ENCODE assay signal across 9 cellular contexts in the genomic region with DNA sequence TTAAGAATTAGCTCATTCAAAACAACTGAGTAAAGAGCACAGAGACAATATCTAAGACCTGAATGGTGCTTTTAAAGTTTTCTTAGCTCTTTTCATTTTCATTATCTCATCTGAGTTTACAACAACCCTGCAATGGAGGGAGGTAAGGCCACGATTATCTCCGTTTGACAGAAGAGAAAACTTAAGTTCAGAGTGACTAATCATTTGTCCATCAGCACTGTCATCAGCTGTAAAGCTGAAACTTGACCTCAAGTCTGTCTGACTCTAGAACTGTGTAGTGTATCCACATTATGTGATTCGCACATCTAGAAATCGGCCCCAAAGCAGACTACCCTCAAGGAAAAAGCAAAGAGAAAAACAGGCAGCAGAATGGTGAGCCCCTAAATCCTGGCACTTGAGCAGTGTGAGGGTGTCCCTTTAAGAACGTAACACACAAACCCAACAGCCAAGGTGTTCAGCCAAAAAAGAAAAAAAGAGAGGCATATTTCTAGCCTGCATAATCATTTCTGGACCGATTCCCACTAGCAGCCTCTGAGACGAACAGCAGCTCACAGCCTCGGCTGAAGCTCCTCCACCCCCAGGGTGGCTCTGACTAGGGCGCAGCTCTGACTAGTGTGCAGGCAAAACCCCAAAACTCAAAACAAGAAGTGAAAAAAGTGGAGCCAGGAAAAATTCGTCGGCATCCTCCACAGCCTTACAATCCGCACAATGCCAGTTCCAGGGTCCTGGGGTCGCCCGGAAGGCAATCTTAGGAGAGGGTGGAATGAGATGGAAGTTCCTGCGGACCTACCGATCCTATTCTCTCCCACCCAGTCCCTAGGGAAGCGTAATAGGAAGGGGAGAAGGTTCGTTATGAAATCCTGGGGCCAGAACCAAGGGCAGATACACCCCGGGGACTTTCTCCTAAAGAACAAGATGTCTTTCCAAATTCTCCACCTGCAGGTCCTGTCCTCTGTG. TPM values are rescaled to one million over a fixed set of nuclear protein-coding genes. Genes with fewer than 3 reads are reported as not detected.
DNase-seq lines count a peak whose midpoint lies in the region; ATAC-seq, FAIRE-seq and TF ChIP-seq lines count a peak whose summit lies in the region.
"Had no signal": no experiment of that assay in that cellular context is flagged by ENCODE, and none has a peak within 500 bp of the region (broad histone marks: within the 10 kb centered on the region; RNA-seq: fewer than 3 reads in every experiment).

No MANE protein-coding gene starts in this region.

- H4K20me1 ChIP-seq in astrocyte (ENCODE audit: insufficient read depth, low read length): no peaks in the 10 kb centered on the region

- H3K27ac ChIP-seq in astrocyte (ENCODE audit: low read depth, low read length): no peak overlapping the region
- H3K27ac ChIP-seq in psoas muscle: peak overlapping the region; percentile 46

- H3K4me1 ChIP-seq in astrocyte (ENCODE audit: insufficient read depth, low read length) (peaks cover 19% of the 10 kb centered on the region), psoas muscle (no peaks in the 10 kb centered on the region)

- peak overlapping the region; percentile 73 for H2AFZ ChIP-seq in astrocyte (ENCODE audit: low read depth, low read length)

- FAIRE-seq in astrocyte (lab: Jason Lieb, UNC): no peak

- intact Hi-C loops in psoas muscle (cut with DNase I): loop anchor here in 1 of 2 donors (10.0 kb wide), 1 partner anchor 314 kb away; no protein-coding TSS in a partner anchor

- no peaks in the 10 kb centered on the region for H3K9me3 Mint-ChIP-seq in astrocyte (ENCODE audit: unreplicated experiment)
- H3K9me3 Mint-ChIP-seq: activated naive CD4-positive, alpha-beta T cell treated with anti-CD3 and anti-CD28 coated beads for 36 hours had no signal

- H3K4me3 Mint-ChIP-seq in astrocyte (ENCODE audit: unreplicated experiment): peak overlapping the region; percentile 92
- H3K4me3 Mint-ChIP-seq: activated naive CD4-positive, alpha-beta T cell treated with anti-CD3 and anti-CD28 coated beads for 36 hours had no signal

- H3K27me3 ChIP-seq in astrocyte (ENCODE audit: insufficient read depth, low read length): peaks cover 13% of the 10 kb centered on the region
- H3K27me3 ChIP-seq in psoas muscle (ENCODE audit: insufficient read depth in 3 of 3, low read length in 2 of 3): peaks cover 1 to 51% (median 5%) of the 10 kb centered on the region in 3 donors

- H3K4me2 ChIP-seq in astrocyte (ENCODE audit: low read length): peak overlapping the region; percentile 93

- H3K36me3 ChIP-seq in astrocyte (ENCODE audit: insufficient read depth, low read length) (no peaks in the 10 kb centered on the region), psoas muscle (ENCODE audit: insufficient read depth in 1 of 2, low read depth in 1 of 2) (no peaks in the 10 kb centered on the region)

- ATAC-seq in psoas muscle (peak in 3 of 4 donors; percentile 57 to 67 (median 62)), GM18520 (IDR thresholded peaks at IDR 0.05; ENCODE audit: unreplicated experiment) (no peak)

- peak overlapping the region; percentile 43 for H3K27ac Mint-ChIP-seq in astrocyte (ENCODE audit: unreplicated experiment)
- H3K27ac Mint-ChIP-seq: activated naive CD4-positive, alpha-beta T cell treated with anti-CD3 and anti-CD28 coated beads for 36 hours had no signal

- H3K27me3 Mint-ChIP-seq in astrocyte (ENCODE audit: low read depth, unreplicated experiment): peaks cover 13% of the 10 kb centered on the region

- WGBS in psoas muscle, 3 donors: 21 to 38% (median 27%) methylated on average over 19 of the region's 19 CpGs

- H3K9ac ChIP-seq in astrocyte (ENCODE audit: low read length): peak overlapping the region; percentile 64

- no peaks in the 10 kb centered on the region for H3K36me3 Mint-ChIP-seq in astrocyte (ENCODE audit: low read depth, unreplicated experiment)

- DNase-seq in EL (peak; percentile 84), astrocyte (ENCODE audit: low read depth) (peak; percentile 81), psoas muscle (peak; percentile 55 to 72), NCI-H187 treated with DMSO at 0.1 percent for 48 hours (lab: John Stamatoyannopoulos, UW) (no peak), activated gamma-delta T cell treated with Interleukin-2 at 50 U/mL for 16 hours (no peak), NCI-H2081 treated with DMSO at 0.1 percent for 48 hours (lab: John Stamatoyannopoulos, UW) (no peak)
- DNase-seq: activated naive CD4-positive, alpha-beta T cell treated with anti-CD3 and anti-CD28 coated beads for 36 hours had no signal

- no peaks in the 10 kb centered on the region for H3K79me2 ChIP-seq in astrocyte (ENCODE audit: insufficient read depth, low read length)

- H3K4me1 Mint-ChIP-seq in astrocyte (ENCODE audit: low read depth, unreplicated experiment): peaks cover 39% of the 10 kb centered on the region

- TF ChIP-seq CTCF in astrocyte (IDR thresholded peaks at IDR 0.05; ENCODE audit: insufficient read depth, low read depth, low read length) (no peak), psoas muscle (IDR thresholded peaks at IDR 0.05) (no peak)

- H3K4me3 ChIP-seq in astrocyte (ENCODE audit: insufficient read depth, low read depth, low read length): peak overlapping the region; percentile 65
- peak overlapping the region; percentile 42 for H3K4me3 ChIP-seq in iPS-11a (ENCODE audit: low read depth, low read length)
- H3K4me3 ChIP-seq in psoas muscle: peak overlapping the region; percentile 71

- H3K9me3 ChIP-seq in astrocyte (ENCODE audit: insufficient read depth, low read depth, low read length) (no peaks in the 10 kb centered on the region), psoas muscle (no peaks in the 10 kb centered on the region)

RNA-seq across cellular contexts. Expression of gene STXBP6, which starts 1.5 kb away (rescaled TPM):
- 27.1 and 27.5 TPM in 2 replicates for total RNA-seq in astrocyte
- total RNA-seq in psoas muscle: 1 to 10 TPM; 1.1 to 3.5 (median 2.5) TPM
- polyA plus RNA-seq in psoas muscle: 1 to 10 TPM; 1.9 to 2.2 (median 2.1) TPM
- total RNA-seq: activated naive CD4-positive, alpha-beta T cell treated with anti-CD3 and anti-CD28 coated beads for 36 hours had no signal

Comparison
In these comparisons a context has a peak if more than half of its experiments do, and no peak if none do; other contexts are left out.
1. DNase-seq: peak in EL (single experiment), astrocyte (single experiment) and psoas muscle (2 of 2); none in NCI-H187 treated with DMSO at 0.1 percent for 48 hours (single experiment), activated gamma-delta T cell treated with Interleukin-2 at 50 U/mL for 16 hours (single experiment) and NCI-H2081 treated with DMSO at 0.1 percent for 48 hours (single experiment).
2. Peak in every context shown above with its lines, with median percentiles within 50 percentile points of each other: H3K4me3 ChIP-seq.